In genomic region chr19:49987159-49987698, GRCh38 we compare ENCODE assay signal across 8 cellular contexts. TPM values are rescaled to one million over a fixed set of nuclear protein-coding genes. Genes with fewer than 3 reads are reported as not detected.
DNase-seq lines count a peak whose midpoint lies in the region; ATAC-seq and TF ChIP-seq lines count a peak whose summit lies in the region.

No MANE protein-coding gene starts in this region.

- H4K91ac ChIP-seq in H9 (ENCODE audit: insufficient read length, low read depth, low read length): no peak overlapping the region

- H3K27ac ChIP-seq in H9 (ENCODE audit: insufficient read length, low read depth, low read length): no peak overlapping the region
- H3K27ac ChIP-seq in SK-N-SH (ENCODE audit: low read depth in 2 of 2, low read length in 1 of 2): no peak overlapping the region

- H3K27ac Mint-ChIP-seq in H9 (no peak overlapping the region), glutamatergic neuron (ENCODE audit: unreplicated experiment) (peak overlapping the region; percentile 48), type B pancreatic cell (peak overlapping the region; percentile 79)
- H3K27ac Mint-ChIP-seq in activated naive CD4-positive, alpha-beta T cell treated with anti-CD3 and anti-CD28 coated beads, Interleukin-2, amount 50 U/mL, for 24 hours: peak overlapping the region; percentile 65

- no peak overlapping the region for H3K23ac ChIP-seq in H9 (ENCODE audit: insufficient read length, low read depth, low read length)

- no peak overlapping the region for H3K14ac ChIP-seq in H9 (ENCODE audit: insufficient read depth, low read length)

- no peak overlapping the region for H2BK120ac ChIP-seq in H9 (ENCODE audit: low read depth, low read length, poor library complexity, severe bottlenecking)

- H3K9ac ChIP-seq in H9 (ENCODE audit: extremely low read depth, insufficient read length, low read length) (no peak overlapping the region), SK-N-SH (no peak overlapping the region)

- H2AFZ ChIP-seq in H9 (ENCODE audit: low read length): no peak overlapping the region
- no peak overlapping the region for H2AFZ ChIP-seq in SK-N-SH (ENCODE audit: low read depth)

- no peak overlapping the region for H3K4me2 ChIP-seq in H9 (ENCODE audit: insufficient read depth, insufficient read length, low read length)
- no peak overlapping the region for H3K4me2 ChIP-seq in SK-N-SH

- H3K36me3 Mint-ChIP-seq in H9 (ENCODE audit: insufficient read depth in 1 of 3, low read depth in 3 of 3) (peaks cover 0 to 12% (median 8%) of the 10 kb centered on the region in 3 experiments; a peak in 4 of 7 replicates), glutamatergic neuron (ENCODE audit: unreplicated experiment) (no peaks in the 10 kb centered on the region), type B pancreatic cell (peaks cover 22% of the 10 kb centered on the region)
- H3K36me3 Mint-ChIP-seq in activated naive CD4-positive, alpha-beta T cell treated with anti-CD3 and anti-CD28 coated beads, Interleukin-2, amount 50 U/mL, for 24 hours: peaks cover 20% of the 10 kb centered on the region

- no peaks in the 10 kb centered on the region for H3K4me1 Mint-ChIP-seq in H9
- peaks cover 18% of the 10 kb centered on the region for H3K4me1 Mint-ChIP-seq in activated naive CD4-positive, alpha-beta T cell treated with anti-CD3 and anti-CD28 coated beads, Interleukin-2, amount 50 U/mL, for 24 hours
- no peaks in the 10 kb centered on the region for H3K4me1 Mint-ChIP-seq in glutamatergic neuron (ENCODE audit: low read depth, unreplicated experiment)
- peaks cover 4% of the 10 kb centered on the region for H3K4me1 Mint-ChIP-seq in type B pancreatic cell (ENCODE audit: unreplicated experiment)

- H3K9me2 ChIP-seq in SK-N-SH: no peaks in the 10 kb centered on the region

- H3K4me1 ChIP-seq in H9 (ENCODE audit: insufficient read depth, low read length) (no peaks in the 10 kb centered on the region), SK-N-SH (ENCODE audit: control insufficient read depth in 1 of 2, insufficient read depth in 2 of 2, low read depth in 1 of 2, low read length in 1 of 2) (no peaks in the 10 kb centered on the region)

- no peak overlapping the region for H3K56ac ChIP-seq in H9 (ENCODE audit: insufficient read length, low read depth, low read length)

- no peaks in the 10 kb centered on the region for H3F3A ChIP-seq in SK-N-SH (replicated peaks; ENCODE audit: insufficient read depth)

- H3K36me3 ChIP-seq in SK-N-SH (replicated peaks in 1 of 2; ENCODE audit: control insufficient read depth in 1 of 2, insufficient read depth in 2 of 2, low read length in 1 of 2): peaks cover 10 to 12% of the 10 kb centered on the region in 2 experiments

- H3K4ac ChIP-seq in H9 (ENCODE audit: low read depth, low read length): no peak overlapping the region

- CTCF ChIA-PET in SK-N-SH (lab: Yijun Ruan, JAX): interaction anchor here (9.6 kb wide), 1 partner anchor 49 kb away, joined by 94 read pairs; no protein-coding TSS in a partner anchor

- no peak overlapping the region for H2BK12ac ChIP-seq in H9 (ENCODE audit: insufficient read length, low read depth, low read length)

- no peaks in the 10 kb centered on the region for H3K27me3 ChIP-seq in H9 (ENCODE audit: insufficient read depth, low read length)
- no peaks in the 10 kb centered on the region for H3K27me3 ChIP-seq in SK-N-SH (ENCODE audit: insufficient read depth)

- H4K5ac ChIP-seq in H9 (ENCODE audit: insufficient read length, low read depth, low read length): no peak overlapping the region

- no peak overlapping the region for H3K4me3 ChIP-seq in SK-N-SH (ENCODE audit: low read depth in 2 of 2, low read length in 1 of 2)

- H3K27me3 Mint-ChIP-seq in H9 (ENCODE audit: low read depth) (no peaks in the 10 kb centered on the region; the same call in 1 of the 2 replicates), glutamatergic neuron (ENCODE audit: unreplicated experiment) (peaks cover 8% of the 10 kb centered on the region), type B pancreatic cell (no peaks in the 10 kb centered on the region)
- H3K27me3 Mint-ChIP-seq in activated naive CD4-positive, alpha-beta T cell treated with anti-CD3 and anti-CD28 coated beads, Interleukin-2, amount 50 U/mL, for 24 hours: no peaks in the 10 kb centered on the region

- H2AK5ac ChIP-seq in H9 (ENCODE audit: insufficient read length, low read length): no peak overlapping the region

- H2BK5ac ChIP-seq in H9 (ENCODE audit: insufficient read length, low read length): no peak overlapping the region

- no peak for TF ChIP-seq RAD21 in SK-N-SH (IDR thresholded peaks at IDR 0.05; ENCODE audit: low read length)

- TF ChIP-seq EP300 in SK-N-SH (IDR thresholded peaks at IDR 0.05; ENCODE audit: borderline replicate concordance in 1 of 2, low read depth in 1 of 2, low read length in 1 of 2): no peak

- H3K79me2 ChIP-seq in H9 (ENCODE audit: insufficient read depth, low read length) (no peaks in the 10 kb centered on the region), SK-N-SH (ENCODE audit: insufficient read depth) (no peaks in the 10 kb centered on the region)

- WGBS in H9 (ENCODE audit: extremely low coverage, insufficient read length, low lambda C conversion rate): no CpG with 5 or more reads among the region's 9 CpGs
- WGBS in SK-N-SH (ENCODE audit: low lambda C conversion rate): 82% methylated on average over 7 of the region's 9 CpGs

- DNase-seq in H9 (peak; percentile 96), SK-N-SH (no peak), glutamatergic neuron (no peak), posterior cingulate gyrus (peak in 7 of 10 donors; percentile 42 to 92 (median 64)), type B pancreatic cell (ENCODE audit: extremely low spot score, unreplicated experiment) (peak; percentile 91), NCI-H1092 (lab: John Stamatoyannopoulos, UW) (no peak)

- H4K8ac ChIP-seq in H9 (replicated peaks; ENCODE audit: insufficient read length, low read depth, low read length): no peak overlapping the region

- intact Hi-C loops in posterior cingulate gyrus (cut with DNase I): no loop called here

- no peak overlapping the region for H2BK20ac ChIP-seq in H9 (ENCODE audit: low read depth, low read length, poor library complexity, severe bottlenecking)

- no peaks in the 10 kb centered on the region for H3K9me3 ChIP-seq in H9 (ENCODE audit: control insufficient read depth, low read depth, low read length)
- H3K9me3 ChIP-seq in SK-N-SH: no peaks in the 10 kb centered on the region

- no peak overlapping the region for H3T11ph ChIP-seq in H9 (ENCODE audit: low read length)

- H3K18ac ChIP-seq in H9 (ENCODE audit: insufficient read length, low read depth, low read length): no peak overlapping the region

- no peak for ATAC-seq in GM21381 (IDR thresholded peaks at IDR 0.05; ENCODE audit: unreplicated experiment)

- TF ChIP-seq CTCF in H9 (conservative IDR thresholded peaks at IDR 0.05) (peak; percentile 35; the same call in 2 of the 3 replicates), SK-N-SH (IDR thresholded peaks at IDR 0.05) (no peak), glutamatergic neuron (IDR thresholded peaks at IDR 0.05; ENCODE audit: partially characterized antibody, unreplicated experiment) (no peak), type B pancreatic cell (conservative IDR thresholded peaks at IDR 0.05) (peak; percentile 66)

- H3K4me3 Mint-ChIP-seq in H9: no peak overlapping the region; a peak in 1 of 5 replicates
- no peak overlapping the region for H3K4me3 Mint-ChIP-seq in activated naive CD4-positive, alpha-beta T cell treated with anti-CD3 and anti-CD28 coated beads, Interleukin-2, amount 50 U/mL, for 24 hours
- no peak overlapping the region for H3K4me3 Mint-ChIP-seq in glutamatergic neuron (ENCODE audit: unreplicated experiment)
- peak overlapping the region; percentile 47 for H3K4me3 Mint-ChIP-seq in type B pancreatic cell

- no peak overlapping the region for H2BK15ac ChIP-seq in H9 (ENCODE audit: low read depth, low read length)

- H3K23me2 ChIP-seq in H9 (ENCODE audit: insufficient read length, low read depth, low read length, poor library complexity, severe bottlenecking): no peaks in the 10 kb centered on the region

- H4K20me1 ChIP-seq in H9 (ENCODE audit: control insufficient read depth, insufficient read depth, insufficient read length) (peaks cover 2% of the 10 kb centered on the region), SK-N-SH (ENCODE audit: insufficient read depth) (peaks cover 39% of the 10 kb centered on the region)

- no peaks in the 10 kb centered on the region; a peak in 1 of 5 replicates for H3K9me3 Mint-ChIP-seq in H9
- H3K9me3 Mint-ChIP-seq in activated naive CD4-positive, alpha-beta T cell treated with anti-CD3 and anti-CD28 coated beads, Interleukin-2, amount 50 U/mL, for 24 hours: no peaks in the 10 kb centered on the region
- peaks cover 5% of the 10 kb centered on the region for H3K9me3 Mint-ChIP-seq in glutamatergic neuron (ENCODE audit: unreplicated experiment)
- H3K9me3 Mint-ChIP-seq in type B pancreatic cell: no peaks in the 10 kb centered on the region

- no peaks in the 10 kb centered on the region for H3K79me1 ChIP-seq in H9 (ENCODE audit: insufficient read depth, low read depth, low read length, poor library complexity, severe bottlenecking)

- POLR2A ChIA-PET in SK-N-SH (lab: Yijun Ruan, JAX): no interaction called here

RNA-seq across cellular contexts. Expression of gene SIGLEC11, which starts 26.3 kb away (rescaled TPM):
- total RNA-seq in H9 (2021) (not detected in 2 replicates), glutamatergic neuron (ENCODE audit: unreplicated experiment) (not detected), type B pancreatic cell (ENCODE audit: low replicate concordance) (0.27 and 0.36 TPM in 2 replicates)
- not detected in 2 replicates for polyA plus RNA-seq in SK-N-SH (2012; rRNA removed)
- polyA plus RNA-seq in SK-N-SH (2012; cell fraction: cytosol; rRNA removed): not detected in 2 replicates
- not detected in 2 replicates for polyA plus RNA-seq in SK-N-SH (2012; cell fraction: nucleus; rRNA removed)

RNA-seq across cellular contexts. Expression of gene VRK3, which starts 37.9 kb away (rescaled TPM):
- 33.5 and 34.8 TPM in 2 replicates for total RNA-seq in H9 (2021)
- polyA plus RNA-seq in SK-N-SH (2012; rRNA removed): 30.3 and 33.5 TPM in 2 replicates
- polyA plus RNA-seq in SK-N-SH (2012; cell fraction: cytosol; rRNA removed): 19.0 and 25.2 TPM in 2 replicates
- polyA plus RNA-seq in SK-N-SH (2012; cell fraction: nucleus; rRNA removed): 51.7 and 57.8 TPM in 2 replicates
- 44.5 TPM for total RNA-seq in glutamatergic neuron (ENCODE audit: unreplicated experiment)
- 44.6 and 51.9 TPM in 2 replicates for total RNA-seq in type B pancreatic cell (ENCODE audit: low replicate concordance)

RNA-seq across cellular contexts. Expression of gene ZNF473, which starts 38.6 kb away (rescaled TPM):
- total RNA-seq in H9 (2021): 18.9 and 19.0 TPM in 2 replicates
- 5.4 and 5.9 TPM in 2 replicates for polyA plus RNA-seq in SK-N-SH (2012; rRNA removed)
- polyA plus RNA-seq in SK-N-SH (2012; cell fraction: cytosol; rRNA removed): 3.7 and 4.7 TPM in 2 replicates
- polyA plus RNA-seq in SK-N-SH (2012; cell fraction: nucleus; rRNA removed): 8.2 and 10.7 TPM in 2 replicates
- total RNA-seq in glutamatergic neuron (ENCODE audit: unreplicated experiment): 13.4 TPM
- 13.4 and 14.3 TPM in 2 replicates for total RNA-seq in type B pancreatic cell (ENCODE audit: low replicate concordance)

RNA-seq across cellular contexts. Expression of gene NUP62, which starts 57.9 kb away (rescaled TPM):
- total RNA-seq in H9 (2021) (127 and 137 TPM in 2 replicates), glutamatergic neuron (ENCODE audit: unreplicated experiment) (65.4 TPM), type B pancreatic cell (ENCODE audit: low replicate concordance) (77.4 and 88.8 TPM in 2 replicates)
- polyA plus RNA-seq in SK-N-SH (2012; rRNA removed): 14.6 and 16.2 TPM in 2 replicates
- 11.7 and 14.3 TPM in 2 replicates for polyA plus RNA-seq in SK-N-SH (2012; cell fraction: cytosol; rRNA removed)
- 21.6 and 23.5 TPM in 2 replicates for polyA plus RNA-seq in SK-N-SH (2012; cell fraction: nucleus; rRNA removed)

RNA-seq across cellular contexts. Expression of gene ATF5, which starts 58.2 kb away (rescaled TPM):
- total RNA-seq in H9 (2021) (18.5 and 20.6 TPM in 2 replicates), glutamatergic neuron (ENCODE audit: unreplicated experiment) (138 TPM), type B pancreatic cell (ENCODE audit: low replicate concordance) (18.1 and 21.4 TPM in 2 replicates)
- 11.1 and 11.7 TPM in 2 replicates for polyA plus RNA-seq in SK-N-SH (2012; rRNA removed)
- 10.3 TPM in 2 replicates for polyA plus RNA-seq in SK-N-SH (2012; cell fraction: cytosol; rRNA removed)
- polyA plus RNA-seq in SK-N-SH (2012; cell fraction: nucleus; rRNA removed): 20.7 and 27.7 TPM in 2 replicates

Comparison
In these comparisons a context has a peak if more than half of its experiments do, and no peak if none do; other contexts are left out.
1. DNase-seq: peak in H9 (single experiment), posterior cingulate gyrus (7 of 10) and type B pancreatic cell (single experiment); none in SK-N-SH (single experiment), glutamatergic neuron (single experiment) and NCI-H1092 (single experiment).
2. H3K27ac Mint-ChIP-seq: peak in activated naive CD4-positive, alpha-beta T cell treated with anti-CD3 and anti-CD28 coated beads, Interleukin-2, amount 50 U/mL, for 24 hours (single experiment), glutamatergic neuron (single experiment) and type B pancreatic cell (single experiment); none in H9 (0 of 3).
3. CTCF ChIP-seq: peak in H9 (single experiment) and type B pancreatic cell (single experiment); none in SK-N-SH (single experiment) and glutamatergic neuron (single experiment).